8 cellular contexts compared by ENCODE assay signal in the genomic region with DNA sequence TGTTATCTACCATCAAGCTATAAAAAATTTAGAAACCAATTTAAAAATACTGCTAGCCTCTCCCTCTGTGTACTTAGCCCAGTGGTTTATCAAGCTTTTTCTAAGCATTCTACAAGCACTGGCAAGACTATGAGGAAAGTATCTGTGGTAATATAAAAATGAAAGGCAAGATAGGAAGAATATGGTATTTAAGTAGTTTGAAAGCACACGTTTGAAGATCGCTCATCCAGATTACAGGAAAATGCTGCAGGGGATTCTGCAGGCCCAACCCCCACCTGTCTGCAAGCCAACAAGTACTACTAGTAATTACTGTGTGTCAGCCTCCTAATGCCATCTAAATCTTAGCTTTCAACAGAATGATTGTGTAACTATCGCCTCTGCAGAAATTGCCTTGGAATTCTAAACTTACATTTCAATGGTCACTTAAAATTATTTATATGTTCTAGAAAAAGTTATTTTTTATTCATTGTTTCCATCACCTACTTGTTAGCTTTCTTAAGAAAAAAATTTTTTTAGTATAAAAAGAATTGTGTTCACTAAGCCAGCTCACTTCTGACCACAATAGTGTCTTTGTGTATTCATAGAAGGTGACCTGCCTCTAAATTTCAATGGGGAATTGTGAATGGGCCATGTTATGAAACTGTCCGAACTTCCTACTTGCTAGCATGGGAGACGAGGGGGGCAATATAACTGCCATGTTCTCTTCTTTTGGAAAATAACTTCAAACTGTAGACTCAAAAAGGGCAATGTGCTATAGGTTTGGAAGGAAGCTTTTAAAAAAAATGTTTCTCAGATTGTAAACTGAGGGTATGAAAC. TPM values are rescaled to one million over a fixed set of nuclear protein-coding genes. Genes with fewer than 3 reads are reported as not detected.
DNase-seq lines count a peak whose midpoint lies in the region; ATAC-seq and TF ChIP-seq lines count a peak whose summit lies in the region.

No MANE protein-coding gene starts in this region.

- ATAC-seq in GM19324 (IDR thresholded peaks at IDR 0.05; ENCODE audit: low FRiP score, unreplicated experiment) (no peak), GM18498 (IDR thresholded peaks at IDR 0.05; ENCODE audit: unreplicated experiment) (no peak), HG03280 (IDR thresholded peaks at IDR 0.05; ENCODE audit: unreplicated experiment) (no peak)

- H3K4me3 ChIP-seq in WERI-Rb-1 (ENCODE audit: low read depth, low read length) = no peak overlapping the region
- no peak overlapping the region for H3K4me3 ChIP-seq in skeletal muscle satellite cell (ENCODE audit: low read length)

- H3K27me3 ChIP-seq in WERI-Rb-1 (ENCODE audit: insufficient read depth, low read depth, severe bottlenecking) (no peaks in the 10 kb centered on the region), skeletal muscle satellite cell (ENCODE audit: control insufficient read depth, insufficient read depth, low read length) (no peaks in the 10 kb centered on the region)

- H3K9me3 ChIP-seq in WERI-Rb-1 (ENCODE audit: severe bottlenecking) = no peaks in the 10 kb centered on the region
- H3K9me3 ChIP-seq in skeletal muscle satellite cell (replicated peaks; ENCODE audit: low read length) = no peaks in the 10 kb centered on the region

- peak overlapping the region; percentile 3 for H3K9ac ChIP-seq in skeletal muscle satellite cell (ENCODE audit: low read depth, low read length)

- no peak for TF ChIP-seq CTCF in WERI-Rb-1 (IDR thresholded peaks at IDR 0.05; ENCODE audit: low read depth, low read length)

- peak overlapping the region; percentile 53 for H3K4me2 ChIP-seq in skeletal muscle satellite cell (ENCODE audit: low read length)

- H3K27ac ChIP-seq in WERI-Rb-1 = peak overlapping the region; percentile 37

- H3K36me3 ChIP-seq in WERI-Rb-1 (peaks cover 17% of the 10 kb centered on the region), skeletal muscle satellite cell (ENCODE audit: insufficient read depth, low read length) (peaks cover 60% of the 10 kb centered on the region)

- peaks cover 95% of the 10 kb centered on the region for H3K4me1 ChIP-seq in skeletal muscle satellite cell (ENCODE audit: control insufficient read depth, insufficient read depth, low read length)

- DNase-seq in HT-29 (ENCODE audit: low spot score) (peak; percentile 67), WERI-Rb-1 (peak; percentile 78), hippocampal formation (lab: John Stamatoyannopoulos, UW) (peak; percentile 5 to 79)
- DNase-seq in stimulated activated CD4-positive, alpha-beta T cell treated with anti-CD3 and anti-CD28 coated beads, Interleukin-4, amount 100 ng/mL, for 24 hours = no peak

RNA-seq across cellular contexts. Expression of gene ERRFI1, which starts 8.4 kb away (rescaled TPM):
- total RNA-seq in HT-29 (2014; rRNA removed; shearing (Covaris generic)) = 76.1 and 76.5 TPM in 2 replicates
- total RNA-seq in skeletal muscle satellite cell (2012; rRNA removed) = 38.3 and 86.7 TPM in 2 replicates

RNA-seq across cellular contexts. Expression of gene PARK7, which starts 56.2 kb away (rescaled TPM):
- 189 and 198 TPM in 2 replicates for total RNA-seq in HT-29 (2014; rRNA removed; shearing (Covaris generic))
- 202 and 212 TPM in 2 replicates for total RNA-seq in skeletal muscle satellite cell (2012; rRNA removed)
